8 cellular contexts compared by ENCODE assay signal in the genomic region with DNA sequence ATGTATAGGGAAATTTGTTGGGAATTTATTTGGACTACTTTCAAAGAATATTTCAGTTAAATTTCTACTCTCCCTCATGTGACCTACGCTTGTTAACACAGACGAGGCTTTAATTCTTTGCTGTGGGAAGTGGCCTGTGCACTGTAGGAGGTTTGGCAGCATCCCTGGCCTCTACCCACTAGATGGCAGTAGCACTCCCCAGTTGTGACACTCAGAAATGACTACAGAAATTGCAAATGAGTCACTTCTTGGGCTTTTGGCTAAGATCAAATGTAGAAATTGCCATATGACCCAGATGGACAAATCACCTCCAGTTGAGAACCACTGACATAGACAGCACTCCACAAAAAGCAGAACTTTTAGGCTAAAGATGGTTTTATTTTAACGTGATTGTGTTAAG. TPM values are rescaled to one million over a fixed set of nuclear protein-coding genes. Genes with fewer than 3 reads are reported as not detected.
A peak's percentile ranks its signal among the peaks of the same experiment; 100 is the strongest.
DNase-seq lines count a peak whose midpoint lies in the region; ATAC-seq lines count a peak whose summit lies in the region.

No MANE protein-coding gene starts in this region.

- peak; percentile 35 for DNase-seq in NCI-H345 (lab: John Stamatoyannopoulos, UW)
- no peak for DNase-seq in NCI-H345 treated with DMSO at 0.1 percent for 48 hours (lab: John Stamatoyannopoulos, UW; ENCODE audit: unreplicated experiment)
- DNase-seq in NCI-H510A (lab: John Stamatoyannopoulos, UW): peak; percentile 1
- DNase-seq in activated CD4-positive, alpha-beta memory T cell treated with anti-CD3 and anti-CD28 coated beads for 36 hours: peak; percentile 67
- peak; percentile 3 for DNase-seq in effector CD8-positive, alpha-beta T cell (lab: John Stamatoyannopoulos, UW)
- DNase-seq in memory B cell (ENCODE audit: low spot score in 2 of 2): peak; percentile 35 to 42
- peak; percentile 12 to 28 for DNase-seq in stimulated activated CD8-positive, alpha-beta memory T cell treated with anti-CD3 and anti-CD28 coated beads, Interleukin-7, amount 100 ng/mL, for 4 hours (ENCODE audit: low read depth in 2 of 2)

- no peaks in the 10 kb centered on the region for H3K9me3 Mint-ChIP-seq in activated CD4-positive, alpha-beta memory T cell treated with anti-CD3 and anti-CD28 coated beads for 36 hours
- H3K9me3 Mint-ChIP-seq in memory B cell: no peaks in the 10 kb centered on the region

- CTCF ChIA-PET in activated CD4-positive, alpha-beta memory T cell treated with anti-CD3 and anti-CD28 coated beads for 36 hours (lab: Charles Lee): interaction anchor here (0.6 to 1.7 kb wide), 7 partner anchors 12 to 278 kb away, joined by 3 to 11 read pairs (median 4); a partner anchor contains a TSS

- intact Hi-C loops in activated CD4-positive, alpha-beta memory T cell treated with anti-CD3 and anti-CD28 coated beads for 36 hours (cut with micrococcal nuclease): loop anchor here (1.0 to 2.0 kb wide), 3 partner anchors 22 to 168 kb away; a partner anchor contains a TSS

- no peaks in the 10 kb centered on the region for H3K27me3 Mint-ChIP-seq in activated CD4-positive, alpha-beta memory T cell treated with anti-CD3 and anti-CD28 coated beads for 36 hours
- no peaks in the 10 kb centered on the region for H3K27me3 Mint-ChIP-seq in memory B cell

- no peak overlapping the region for H3K4me3 Mint-ChIP-seq in activated CD4-positive, alpha-beta memory T cell treated with anti-CD3 and anti-CD28 coated beads for 36 hours
- no peak overlapping the region for H3K4me3 Mint-ChIP-seq in memory B cell

- no peaks in the 10 kb centered on the region for H3K36me3 Mint-ChIP-seq in activated CD4-positive, alpha-beta memory T cell treated with anti-CD3 and anti-CD28 coated beads for 36 hours
- H3K36me3 Mint-ChIP-seq in memory B cell: no peaks in the 10 kb centered on the region

- H3K27ac Mint-ChIP-seq in activated CD4-positive, alpha-beta memory T cell treated with anti-CD3 and anti-CD28 coated beads for 36 hours: no peak overlapping the region
- no peak overlapping the region for H3K27ac Mint-ChIP-seq in memory B cell

- H3K4me1 Mint-ChIP-seq in activated CD4-positive, alpha-beta memory T cell treated with anti-CD3 and anti-CD28 coated beads for 36 hours (ENCODE audit: low read depth): no peaks in the 10 kb centered on the region
- H3K4me1 Mint-ChIP-seq in memory B cell: peaks cover 3% of the 10 kb centered on the region

- POLR2A ChIA-PET in activated CD4-positive, alpha-beta memory T cell treated with anti-CD3 and anti-CD28 coated beads for 36 hours (lab: Charles Lee): no interaction called here

- ATAC-seq in HG02884 (IDR thresholded peaks at IDR 0.05; ENCODE audit: unreplicated experiment) (peak; percentile 72), memory B cell (ENCODE audit: low read depth) (peak; percentile 75)

RNA-seq across cellular contexts. Expression of a gene that starts 22.1 kb away (rescaled TPM):
- 1 to 10 TPM; 2.4 to 3.1 TPM for total RNA-seq in activated CD4-positive, alpha-beta memory T cell treated with anti-CD3 and anti-CD28 coated beads for 36 hours

RNA-seq across cellular contexts. Expression of a gene that starts 29.6 kb away (rescaled TPM):
- total RNA-seq in activated CD4-positive, alpha-beta memory T cell treated with anti-CD3 and anti-CD28 coated beads for 36 hours: not detected
